Comparison of ENCODE assay signal across 25 cellular contexts in the genomic region with DNA sequence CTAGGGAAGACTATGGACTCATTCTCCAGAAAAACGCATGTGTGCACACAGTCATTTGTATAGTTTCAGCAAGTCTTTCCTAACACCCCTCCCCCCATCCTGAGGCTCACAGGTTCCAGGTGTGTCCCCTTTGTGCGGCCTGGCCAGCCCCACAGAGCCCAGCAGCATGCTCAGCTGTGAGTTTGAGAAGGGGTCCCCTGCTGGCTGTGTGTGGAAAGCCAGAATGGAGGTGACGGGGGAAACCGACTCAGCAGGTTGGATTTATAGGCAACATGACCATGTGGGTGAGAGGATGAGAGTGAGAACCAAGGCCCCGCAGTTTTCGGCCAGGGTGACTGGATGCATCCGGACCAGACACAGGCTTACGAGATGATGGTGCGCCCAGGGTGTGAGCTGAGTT. TPM values are rescaled to one million over a fixed set of nuclear protein-coding genes. Genes with fewer than 3 reads are reported as not detected.
DNase-seq lines count a peak whose midpoint lies in the region; ATAC-seq and TF ChIP-seq lines count a peak whose summit lies in the region.
"Had no signal": no experiment of that assay in that cellular context is flagged by ENCODE, and none has a peak within 500 bp of the region (broad histone marks: within the 10 kb centered on the region; RNA-seq: fewer than 3 reads in every experiment).

No MANE protein-coding gene starts in this region.

- POLR2A ChIA-PET in SK-N-SH (lab: Yijun Ruan, JAX), result no interaction called here

- TF ChIP-seq EP300 in SK-N-SH (IDR thresholded peaks at IDR 0.05; ENCODE audit: borderline replicate concordance in 1 of 2, low read depth in 1 of 2, low read length in 1 of 2), result no peak

- H3K27me3 ChIP-seq in SK-N-SH (ENCODE audit: insufficient read depth), result no peaks in the 10 kb centered on the region
- no peaks in the 10 kb centered on the region for H3K27me3 ChIP-seq in endodermal cell (ENCODE audit: control insufficient read depth, insufficient read depth, low read length, poor library complexity, severe bottlenecking)
- no peaks in the 10 kb centered on the region for H3K27me3 ChIP-seq in neural progenitor cell
- H3K27me3 ChIP-seq: BLaER1 treated with 17β-estradiol and CSF1 and Interleukin-3, amounts not matched to agents 10 nM and 100 nM; Peyer's patch; SJCRH30 had no signal

- H3K4me3 ChIP-seq in SK-N-SH (ENCODE audit: low read depth in 2 of 2, low read length in 1 of 2) (no peak overlapping the region), endodermal cell (ENCODE audit: low read length) (no peak overlapping the region), neural progenitor cell (no peak overlapping the region)
- H3K4me3 ChIP-seq: BLaER1 treated with 17β-estradiol and CSF1 and Interleukin-3, amounts not matched to agents 10 nM and 100 nM; Peyer's patch; SJCRH30 had no signal

- H3K4me3 Mint-ChIP-seq in endodermal cell (no peak overlapping the region), neural progenitor cell (no peak overlapping the region), type B pancreatic cell (no peak overlapping the region)
- H3K4me3 Mint-ChIP-seq: CD8-positive, alpha-beta T cell had no signal

- peaks cover 4% of the 10 kb centered on the region for H3F3A ChIP-seq in SK-N-SH (replicated peaks; ENCODE audit: insufficient read depth)
- no peaks in the 10 kb centered on the region for H3F3A ChIP-seq in neural progenitor cell (ENCODE audit: low read depth)

- 89% methylated on average over 4 of the region's 9 CpGs for WGBS in SK-N-SH (ENCODE audit: low lambda C conversion rate)
- WGBS in endodermal cell (ENCODE audit: insufficient coverage in 1 of 2, insufficient read length in 1 of 2), 2 experiments, result 89 to 92% methylated on average over 8 to 9 of the region's 9 CpGs

- H3K27me3 Mint-ChIP-seq in endodermal cell (ENCODE audit: insufficient read depth) (peaks cover 6% of the 10 kb centered on the region), neural progenitor cell (ENCODE audit: insufficient read depth, low read depth) (peaks cover 12% of the 10 kb centered on the region), type B pancreatic cell (peaks cover 5% of the 10 kb centered on the region)

- CTCF ChIA-PET in SK-N-SH (lab: Yijun Ruan, JAX), result interaction anchor here (11.2 to 13.6 kb wide), 2 partner anchors 10 to 94 kb away, joined by 73 to 389 read pairs; partner anchors contain the start of gene PTPRE

- H3K9me3 Mint-ChIP-seq in endodermal cell, result no peaks in the 10 kb centered on the region
- H3K9me3 Mint-ChIP-seq in neural progenitor cell, result no peaks in the 10 kb centered on the region
- no peaks in the 10 kb centered on the region for H3K9me3 Mint-ChIP-seq in type B pancreatic cell
- H3K9me3 Mint-ChIP-seq: CD8-positive, alpha-beta T cell had no signal

- no peaks in the 10 kb centered on the region for H3K9me2 ChIP-seq in SK-N-SH

- H3K9ac ChIP-seq in SK-N-SH (no peak overlapping the region), endodermal cell (ENCODE audit: extremely low read depth, low read length, poor library complexity, severe bottlenecking) (no peak overlapping the region), neural progenitor cell (no peak overlapping the region)
- H3K9ac ChIP-seq: BLaER1 treated with 17β-estradiol and CSF1 and Interleukin-3, amounts not matched to agents 10 nM and 100 nM; KMS-11 had no signal

- H3K4me2 ChIP-seq in SK-N-SH, result no peak overlapping the region
- H3K4me2 ChIP-seq in neural progenitor cell, result no peak overlapping the region
- H3K4me2 ChIP-seq: KMS-11 had no signal

- H3K27ac Mint-ChIP-seq in endodermal cell (no peak overlapping the region), neural progenitor cell (no peak overlapping the region), type B pancreatic cell (no peak overlapping the region)
- H3K27ac Mint-ChIP-seq: CD8-positive, alpha-beta T cell had no signal

- H3K9me3 ChIP-seq in SK-N-SH, result no peaks in the 10 kb centered on the region
- H3K9me3 ChIP-seq in endodermal cell (ENCODE audit: control insufficient read depth, low read length), result no peaks in the 10 kb centered on the region
- no peaks in the 10 kb centered on the region for H3K9me3 ChIP-seq in neural progenitor cell (ENCODE audit: low read depth)
- H3K9me3 ChIP-seq: Peyer's patch, SJCRH30 had no signal

- H4K20me1 ChIP-seq in SK-N-SH (ENCODE audit: insufficient read depth), result no peaks in the 10 kb centered on the region
- no peaks in the 10 kb centered on the region for H4K20me1 ChIP-seq in neural progenitor cell (ENCODE audit: low read depth)

- no peaks in the 10 kb centered on the region; the same call in 1 of the 2 replicates for H3K79me2 ChIP-seq in SK-N-SH (ENCODE audit: insufficient read depth)
- no peaks in the 10 kb centered on the region for H3K79me2 ChIP-seq in neural progenitor cell (ENCODE audit: low read depth)

- no peak overlapping the region; a peak in 1 of 4 replicates for H3K27ac ChIP-seq in SK-N-SH (ENCODE audit: low read depth in 2 of 2, low read length in 1 of 2)
- H3K27ac ChIP-seq in endodermal cell (ENCODE audit: low read depth, low read length), result no peak overlapping the region
- no peak overlapping the region for H3K27ac ChIP-seq in neural progenitor cell
- H3K27ac ChIP-seq: 22Rv1, KMS-11, Peyer's patch, SJCRH30 had no signal

- H2AFZ ChIP-seq in SK-N-SH (ENCODE audit: low read depth) (no peak overlapping the region), neural progenitor cell (replicated peaks) (no peak overlapping the region)

- H3K4me1 Mint-ChIP-seq in endodermal cell, result peaks cover 6% of the 10 kb centered on the region
- peaks cover 9% of the 10 kb centered on the region for H3K4me1 Mint-ChIP-seq in neural progenitor cell
- peaks cover 8% of the 10 kb centered on the region for H3K4me1 Mint-ChIP-seq in type B pancreatic cell (ENCODE audit: unreplicated experiment)

- peak; percentile 6 for DNase-seq in SK-N-SH
- DNase-seq in endodermal cell, result peak; percentile 69
- no peak for DNase-seq in neural progenitor cell (ENCODE audit: low spot score)
- peak; percentile 48 for DNase-seq in type B pancreatic cell (ENCODE audit: extremely low spot score, unreplicated experiment)
- DNase-seq in stimulated activated CD4-positive, alpha-beta T cell treated with anti-CD3 and anti-CD28 coated beads, Interleukin-1b, Interleukin-23, amount 100 ng/mL, for 48 hours, result no peak
- DNase-seq: ACHN; CD8-positive, alpha-beta T cell; DND-41; IMR-90; NCI-H1105; NCI-H146; NCI-H2029; NCI-H345; NCI-H524; NCI-H774; NK-92 treated with Interleukin-12 subunit alpha and Interleukin-12 subunit beta, amount 100 ng/mL, for 24 hours; Peyer's patch; SJCRH30 had no signal

- H3K36me3 Mint-ChIP-seq in endodermal cell (ENCODE audit: low read depth) (no peaks in the 10 kb centered on the region), neural progenitor cell (no peaks in the 10 kb centered on the region), type B pancreatic cell (no peaks in the 10 kb centered on the region)
- H3K36me3 Mint-ChIP-seq: CD8-positive, alpha-beta T cell had no signal

- no peak for TF ChIP-seq CTCF in SK-N-SH (IDR thresholded peaks at IDR 0.05)
- TF ChIP-seq CTCF in endodermal cell (conservative IDR thresholded peaks at IDR 0.05), result peak; percentile 60
- TF ChIP-seq CTCF in neural progenitor cell (IDR thresholded peaks at IDR 0.05), result peak; percentile 19
- TF ChIP-seq CTCF in type B pancreatic cell (conservative IDR thresholded peaks at IDR 0.05), result no peak

- ATAC-seq in SK-N-SH treated with all-trans-retinoic acid at 6 μM for 48 hours (no peak), esophagus mucosa (no peak), GM18867 (IDR thresholded peaks at IDR 0.05; ENCODE audit: unreplicated experiment) (no peak)
- ATAC-seq: CD8-positive, alpha-beta T cell had no signal

- H3K36me3 ChIP-seq in SK-N-SH (replicated peaks in 1 of 2; ENCODE audit: control insufficient read depth in 1 of 2, insufficient read depth in 2 of 2, low read length in 1 of 2) (no peaks in the 10 kb centered on the region), endodermal cell (ENCODE audit: control insufficient read depth, insufficient read depth, low read length) (no peaks in the 10 kb centered on the region), neural progenitor cell (no peaks in the 10 kb centered on the region)
- H3K36me3 ChIP-seq: Peyer's patch, SJCRH30 had no signal

- H3K4me1 ChIP-seq in SK-N-SH (ENCODE audit: control insufficient read depth in 1 of 2, insufficient read depth in 2 of 2, low read depth in 1 of 2, low read length in 1 of 2) (peaks cover 7 to 24% of the 10 kb centered on the region in 2 experiments; a peak in 3 of 4 replicates), endodermal cell (ENCODE audit: control insufficient read depth, insufficient read depth, low read length) (no peaks in the 10 kb centered on the region), neural progenitor cell (no peaks in the 10 kb centered on the region)
- H3K4me1 ChIP-seq: SJCRH30 had no signal

- no peak for TF ChIP-seq RAD21 in SK-N-SH (IDR thresholded peaks at IDR 0.05; ENCODE audit: low read length)

TF ChIP-seq in SK-N-SH, 30 proteins besides CTCF, POLR2A, EP300 and RAD21 (continues in another document):
- TF ChIP-seq RXRA (IDR thresholded peaks at IDR 0.05; ENCODE audit: borderline replicate concordance, low read depth) (no peak), GABPA (IDR thresholded peaks at IDR 0.05; ENCODE audit: low read depth) (no peak), RCOR1 (IDR thresholded peaks at IDR 0.05; ENCODE audit: low read length) (no peak), FOXJ3 (CRISPR knock-in tag; IDR thresholded peaks at IDR 0.05) (no peak)

TF ChIP-seq in SK-N-SH treated with all-trans-retinoic acid at 6 μM for 48 hours, 23 proteins besides CTCF, POLR2A, EP300 and RAD21 (continues in another document):
- TF ChIP-seq ISL1 (CRISPR knock-in tag; IDR thresholded peaks at IDR 0.05), result no peak
- TF ChIP-seq RARB (CRISPR knock-in tag; IDR thresholded peaks at IDR 0.05), result no peak

RNA-seq across cellular contexts. Expression of gene PTPRE, which starts 9.9 kb away (rescaled TPM):
- polyA plus RNA-seq in SK-N-SH (2012; rRNA removed), result 6.2 and 11.8 TPM in 2 replicates
- polyA plus RNA-seq in SK-N-SH (2012; cell fraction: cytosol; rRNA removed), result 8.9 and 9.4 TPM in 2 replicates
- 19.9 and 21.3 TPM in 2 replicates for polyA plus RNA-seq in SK-N-SH (2012; cell fraction: nucleus; rRNA removed)
- total RNA-seq in endodermal cell, result 1 to 10 TPM in 1 of 2 donors, under 1 TPM in 1; 0.75 to 3.0 TPM
- 1.1 TPM for polyA plus RNA-seq in endodermal cell (2013, experiment 1 of 2)
- 1.2 TPM for polyA plus RNA-seq in endodermal cell (2013, experiment 2 of 2)
- 0.21 and 0.93 TPM in 2 replicates for total RNA-seq in neural progenitor cell (ENCODE audit: low replicate concordance)
- total RNA-seq in type B pancreatic cell (ENCODE audit: low replicate concordance), result 2.5 and 3.6 TPM in 2 replicates
- total RNA-seq in esophagus mucosa, result 23.1 TPM

RNA-seq across cellular contexts. Expression of gene CLRN3, which starts 24.1 kb away (rescaled TPM):
- polyA plus RNA-seq in SK-N-SH (2012; rRNA removed), result 0.08 and 0.25 TPM in 2 replicates
- 0.13 and 0.28 TPM in 2 replicates for polyA plus RNA-seq in SK-N-SH (2012; cell fraction: cytosol; rRNA removed)
- polyA plus RNA-seq in SK-N-SH (2012; cell fraction: nucleus; rRNA removed), result 0.08 and 0.21 TPM in 2 replicates
- total RNA-seq in endodermal cell (not detected), neural progenitor cell (ENCODE audit: low replicate concordance) (0.12 TPM in 1 of 2 replicates, not detected in the other), type B pancreatic cell (ENCODE audit: low replicate concordance) (2.2 and 6.6 TPM in 2 replicates), esophagus mucosa (not detected)
- polyA plus RNA-seq in endodermal cell (2013, experiment 1 of 2), result not detected
- not detected for polyA plus RNA-seq in endodermal cell (2013, experiment 2 of 2)
- total RNA-seq: CD8-positive, alpha-beta T cell; IMR-90; OCI-LY7; SJCRH30 had no signal
- polyA plus RNA-seq: IMR-90 had no signal

Comparison
In these comparisons a context has a peak if more than half of its experiments do, and no peak if none do; other contexts are left out.
1. DNase-seq: peak in SK-N-SH (single experiment), endodermal cell (single experiment) and type B pancreatic cell (single experiment); none in neural progenitor cell (single experiment) and stimulated activated CD4-positive, alpha-beta T cell treated with anti-CD3 and anti-CD28 coated beads, Interleukin-1b, Interleukin-23, amount 100 ng/mL, for 48 hours (single experiment).
2. CTCF ChIP-seq: peak in endodermal cell (single experiment) and neural progenitor cell (single experiment); none in SK-N-SH (single experiment) and type B pancreatic cell (single experiment).